ENCODE assay signal across 13 cellular contexts in genomic region chr5:98540056-98540455, GRCh38.
A peak's percentile ranks its signal among the peaks of the same experiment; 100 is the strongest.
DNase-seq lines count a peak whose midpoint lies in the region; ATAC-seq lines count a peak whose summit lies in the region.
"Had no signal": no experiment of that assay in that cellular context is flagged by ENCODE, and none has a peak within 500 bp of the region (broad histone marks: within the 10 kb centered on the region; RNA-seq: fewer than 3 reads in every experiment).

No MANE protein-coding gene starts in this region.

- no peak for ATAC-seq in HG02588 (IDR thresholded peaks at IDR 0.05; ENCODE audit: unreplicated experiment)
- no peak for ATAC-seq in HG02678 (IDR thresholded peaks at IDR 0.05; ENCODE audit: unreplicated experiment)
- no peak for ATAC-seq in HG02981 (IDR thresholded peaks at IDR 0.05; ENCODE audit: unreplicated experiment)
- ATAC-seq: A549, HepG2 had no signal

- peak; percentile 18 for DNase-seq in AG20443 (ENCODE audit: low spot score)
- peak; percentile 32 for DNase-seq in RKO (ENCODE audit: low spot score)
- DNase-seq in fibroblast of peridontal ligament (ENCODE audit: extremely low read depth): peak; percentile 69
- no peak for DNase-seq in NCI-H1048 (lab: John Stamatoyannopoulos, UW)
- DNase-seq: C1 segment of cervical spinal cord; Calu3; CD4-positive, alpha-beta T cell; DMS 273 treated with DMSO at 0.1 percent for 48 hours had no signal
